8 cellular contexts compared by ENCODE assay signal in the genomic region with DNA sequence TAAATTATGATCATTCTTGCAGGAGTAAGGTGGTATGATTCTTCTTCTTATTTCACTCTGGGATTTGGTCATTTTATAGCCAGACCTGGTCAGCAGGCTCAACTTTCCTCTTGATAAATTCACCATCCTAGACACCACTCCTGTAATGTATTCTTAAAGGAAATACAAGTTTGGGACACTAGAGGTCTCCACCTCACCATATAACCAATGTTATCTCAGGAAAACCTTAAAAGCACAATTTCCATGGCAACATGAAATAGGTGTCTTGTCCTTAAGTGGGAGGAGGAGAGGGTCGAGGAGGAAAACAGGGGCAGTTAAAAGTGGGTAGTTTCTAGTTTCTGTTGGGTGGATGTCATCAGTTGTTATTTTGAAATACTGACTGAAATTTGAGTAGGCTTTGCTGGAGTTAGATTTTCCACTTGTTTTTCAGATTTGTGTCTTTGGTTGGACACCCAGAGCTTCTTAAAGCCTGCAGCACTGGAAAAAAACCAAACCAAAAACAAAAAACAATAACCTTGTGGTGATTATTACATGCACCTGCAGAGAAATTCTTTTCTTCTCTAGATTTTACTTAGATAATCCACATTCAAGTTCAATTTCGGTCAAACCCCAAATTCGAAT.
DNase-seq lines count a peak whose midpoint lies in the region; ATAC-seq and TF ChIP-seq lines count a peak whose summit lies in the region.

No MANE protein-coding gene starts in this region.

- no peaks in the 10 kb centered on the region for H3K4me1 Mint-ChIP-seq in stimulated activated effector memory CD8-positive, alpha-beta T cell treated with anti-CD3 and anti-CD28 coated beads, Interleukin-12 subunit alpha, Interleukin-12 subunit beta, amount 100 ng/mL, for 72 hours

- H3K27ac Mint-ChIP-seq in stimulated activated effector memory CD8-positive, alpha-beta T cell treated with anti-CD3 and anti-CD28 coated beads, Interleukin-12 subunit alpha, Interleukin-12 subunit beta, amount 100 ng/mL, for 72 hours, result no peak overlapping the region

- peak; percentile 69 for ATAC-seq in stimulated activated effector memory CD8-positive, alpha-beta T cell treated with anti-CD3 and anti-CD28 coated beads, Interleukin-12 subunit alpha, Interleukin-12 subunit beta, amount 100 ng/mL, for 72 hours
- ATAC-seq in GM18511 (IDR thresholded peaks at IDR 0.05; ENCODE audit: unreplicated experiment), result no peak

- peaks cover 3% of the 10 kb centered on the region for H3K9me3 Mint-ChIP-seq in stimulated activated effector memory CD8-positive, alpha-beta T cell treated with anti-CD3 and anti-CD28 coated beads, Interleukin-12 subunit alpha, Interleukin-12 subunit beta, amount 100 ng/mL, for 72 hours

- no peak overlapping the region for H3K4me3 Mint-ChIP-seq in stimulated activated effector memory CD8-positive, alpha-beta T cell treated with anti-CD3 and anti-CD28 coated beads, Interleukin-12 subunit alpha, Interleukin-12 subunit beta, amount 100 ng/mL, for 72 hours

- no peak for TF ChIP-seq POLR2A in NB4 (IDR thresholded peaks at IDR 0.05; ENCODE audit: extremely low read depth, insufficient read length)

- no peaks in the 10 kb centered on the region for H3K36me3 Mint-ChIP-seq in stimulated activated effector memory CD8-positive, alpha-beta T cell treated with anti-CD3 and anti-CD28 coated beads, Interleukin-12 subunit alpha, Interleukin-12 subunit beta, amount 100 ng/mL, for 72 hours

- in situ Hi-C loops in astrocyte of the spinal cord (cut with HindIII; ENCODE audit: low sequenced_read_pairs), result no loop called here

- TF ChIP-seq CTCF in NB4 (IDR thresholded peaks at IDR 0.05; ENCODE audit: low read depth, low read length) (peak; percentile 27), astrocyte of the spinal cord (IDR thresholded peaks at IDR 0.05; ENCODE audit: low read depth, low read length) (peak; percentile 59)

- DNase-seq in stimulated activated CD4-positive, alpha-beta T cell treated with anti-CD3 and anti-CD28 coated beads, Interleukin-4, amount 100 ng/mL, for 24 hours, result peak; percentile 25
- DNase-seq in stimulated activated CD4-positive, alpha-beta T cell treated with anti-CD3 and anti-CD28 coated beads, Interleukin-4, amount 100 ng/mL, for 1 hour, result no peak
- DNase-seq in NB4 (ENCODE audit: low read depth), result peak; percentile 57
- DNase-seq in astrocyte of the spinal cord (ENCODE audit: low read depth, low spot score), result peak; percentile 56
- peak; percentile 48 for DNase-seq in iPS DF 19.7 (ENCODE audit: low read depth, low spot score)
- no peak for DNase-seq in stimulated activated effector memory CD8-positive, alpha-beta T cell treated with anti-CD3 and anti-CD28 coated beads, Interleukin-12 subunit alpha, Interleukin-12 subunit beta, amount 100 ng/mL, for 72 hours (ENCODE audit: low spot score in 2 of 2)
- no peak for DNase-seq in ecto neural progenitor cell (ENCODE audit: low spot score)

- no peak overlapping the region for H3K4me3 ChIP-seq in NB4 (ENCODE audit: low read depth, low read length)
- no peak overlapping the region for H3K4me3 ChIP-seq in astrocyte of the spinal cord (ENCODE audit: low read depth, low read length)

Comparison
In these comparisons a context has a peak if more than half of its experiments do, and no peak if none do; other contexts are left out.
1. DNase-seq: peak in stimulated activated CD4-positive, alpha-beta T cell treated with anti-CD3 and anti-CD28 coated beads, Interleukin-4, amount 100 ng/mL, for 24 hours (single experiment), NB4 (single experiment), astrocyte of the spinal cord (single experiment) and iPS DF 19.7 (single experiment); none in stimulated activated CD4-positive, alpha-beta T cell treated with anti-CD3 and anti-CD28 coated beads, Interleukin-4, amount 100 ng/mL, for 1 hour (single experiment), stimulated activated effector memory CD8-positive, alpha-beta T cell treated with anti-CD3 and anti-CD28 coated beads, Interleukin-12 subunit alpha, Interleukin-12 subunit beta, amount 100 ng/mL, for 72 hours (0 of 2) and ecto neural progenitor cell (single experiment).